In the genomic region with DNA sequence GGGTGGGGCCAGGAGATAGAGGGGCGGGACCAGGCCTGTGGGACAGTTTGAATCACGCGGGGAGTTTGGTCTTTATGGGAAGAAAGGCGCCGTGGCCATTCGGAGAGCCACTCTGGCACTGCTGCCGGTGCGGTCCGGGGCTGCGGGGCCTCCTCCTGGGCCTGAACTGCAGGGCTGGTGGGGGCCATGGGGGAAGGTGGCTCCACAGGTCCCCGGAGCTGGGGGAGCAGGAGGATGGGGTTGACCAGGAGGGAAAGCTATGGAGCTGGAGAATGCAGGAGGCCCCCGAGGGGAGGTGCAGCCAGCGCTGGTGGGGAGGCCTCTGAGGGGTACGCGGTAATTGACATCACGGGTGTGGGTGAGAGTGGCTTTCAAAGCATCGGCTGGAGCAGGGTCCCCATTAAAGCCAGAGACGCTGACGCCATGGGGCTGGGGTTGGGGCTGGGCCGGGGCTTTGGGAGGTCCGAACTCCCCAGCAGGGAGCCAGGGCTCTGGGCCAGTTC, we compare ENCODE assay signal across 1 cellular context.
TF ChIP-seq lines count a peak whose summit lies in the region.

No MANE protein-coding gene starts in this region.

TF ChIP-seq in IMR-90, 13 proteins besides CTCF, POLR2A, EP300 and RAD21 (continued from another document):
- TF ChIP-seq, protein P1, sequence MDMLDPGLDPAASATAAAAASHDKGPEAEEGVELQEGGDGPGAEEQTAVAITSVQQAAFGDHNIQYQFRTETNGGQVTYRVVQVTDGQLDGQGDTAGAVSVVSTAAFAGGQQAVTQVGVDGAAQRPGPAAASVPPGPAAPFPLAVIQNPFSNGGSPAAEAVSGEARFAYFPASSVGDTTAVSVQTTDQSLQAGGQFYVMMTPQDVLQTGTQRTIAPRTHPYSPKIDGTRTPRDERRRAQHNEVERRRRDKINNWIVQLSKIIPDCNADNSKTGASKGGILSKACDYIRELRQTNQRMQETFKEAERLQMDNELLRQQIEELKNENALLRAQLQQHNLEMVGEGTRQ (IDR thresholded peaks at IDR 0.05; ENCODE audit: low read depth, low read length), result no peak
- no peak for TF ChIP-seq ELK1 (IDR thresholded peaks at IDR 0.05; ENCODE audit: borderline replicate concordance, low read depth, low read length)
- TF ChIP-seq SMC3 (IDR thresholded peaks at IDR 0.05; ENCODE audit: low read depth, low read length), result no peak
- no peak for TF ChIP-seq MXI1 (IDR thresholded peaks at IDR 0.05; ENCODE audit: borderline replicate concordance, low read depth, low read length)
- TF ChIP-seq CEBPB (IDR thresholded peaks at IDR 0.05; ENCODE audit: low read depth, low read length), result no peak
- no peak for TF ChIP-seq MAFK (IDR thresholded peaks at IDR 0.05; ENCODE audit: low read depth, low read length)
- TF ChIP-seq RFX5 (IDR thresholded peaks at IDR 0.05; ENCODE audit: low read depth, low read length), result no peak
- no peak for TF ChIP-seq RCOR1 (IDR thresholded peaks at IDR 0.05; ENCODE audit: insufficient replicate concordance, low read length)
- TF ChIP-seq MAZ (IDR thresholded peaks at IDR 0.05; ENCODE audit: borderline replicate concordance, low read depth, low read length), result no peak
- TF ChIP-seq BHLHE40 (IDR thresholded peaks at IDR 0.05; ENCODE audit: low read depth, low read length), result no peak
- no peak for TF ChIP-seq CHD1 (IDR thresholded peaks at IDR 0.05; ENCODE audit: low read depth, low read length)
- TF ChIP-seq NFE2L2 (IDR thresholded peaks at IDR 0.05; ENCODE audit: low read depth, low read length), result no peak
